18 cellular contexts compared by ENCODE assay signal in genomic region chr20:34402461-34402860, GRCh38. TPM values are rescaled to one million over a fixed set of nuclear protein-coding genes. Genes with fewer than 3 reads are reported as not detected.
A peak's percentile ranks its signal among the peaks of the same experiment; 100 is the strongest.
DNase-seq lines count a peak whose midpoint lies in the region; ATAC-seq and TF ChIP-seq lines count a peak whose summit lies in the region.
"Had no signal": no experiment of that assay in that cellular context is flagged by ENCODE, and none has a peak within 500 bp of the region (broad histone marks: within the 10 kb centered on the region; RNA-seq: fewer than 3 reads in every experiment).

No MANE protein-coding gene starts in this region.

- ATAC-seq in right cardiac atrium = no peak
- ATAC-seq in activated CD4-positive, CD25-positive, alpha-beta regulatory T cell treated with anti-CD3 and anti-CD28 coated beads, Interleukin-2, amount 50 U/mL, for 24 hours = no peak
- ATAC-seq: foreskin keratinocyte had no signal

- peak overlapping the region; percentile 69 for H3K27ac ChIP-seq in cardiac muscle cell
- no peak overlapping the region for H3K27ac ChIP-seq in right cardiac atrium (ENCODE audit: low read length)
- H3K27ac ChIP-seq in SK-N-MC = peak overlapping the region; percentile 88
- H3K27ac ChIP-seq in substantia nigra (ENCODE audit: low read depth, low read length, poor library complexity, severe bottlenecking) = peak overlapping the region; percentile 45
- H3K27ac ChIP-seq: foreskin keratinocyte, uterus had no signal

- peaks cover 19% of the 10 kb centered on the region for H3K4me1 Mint-ChIP-seq in CD14-positive monocyte

- peaks cover 0 to 1% (median 0%) of the 10 kb centered on the region in 3 donors for H3K27me3 Mint-ChIP-seq in CD14-positive monocyte (ENCODE audit: low read depth in 3 of 3)
- H3K27me3 Mint-ChIP-seq: activated CD4-positive, alpha-beta memory T cell treated with anti-CD3 and anti-CD28 coated beads, Interleukin-2, amount 10 ng/mL, durations not matched to agents 7 days and 5 days; activated naive CD8-positive, alpha-beta T cell treated with anti-CD3 and anti-CD28 coated beads, Interleukin-2, amount 50 U/mL, for 24 hours; naive B cell had no signal

- DNase-seq in cardiac muscle cell (ENCODE audit: low read depth in 1 of 2, low spot score in 1 of 2) (peak in 1 of 2 donors; percentile 16), right cardiac atrium (no peak), SK-N-MC (ENCODE audit: low read depth, low spot score) (no peak), iris pigment epithelial cell (ENCODE audit: low read depth) (peak; percentile 48), substantia nigra (lab: John Stamatoyannopoulos, UW) (no peak), CD14-positive monocyte (ENCODE audit: low spot score) (no peak), kidney glomerular epithelial cell (lab: John Stamatoyannopoulos, UW) (no peak)
- DNase-seq: activated CD4-positive, alpha-beta memory T cell treated with anti-CD3 and anti-CD28 coated beads, Interleukin-2, amount 10 ng/mL, durations not matched to agents 7 days and 5 days; activated naive CD8-positive, alpha-beta T cell treated with anti-CD3 and anti-CD28 coated beads, Interleukin-2, amount 50 U/mL, for 24 hours; activated T-cell treated with anti-CD3 and anti-CD28 coated beads, Interleukin-2, amount 50 U/mL, for 72 hours; foreskin keratinocyte; left ventricle myocardium superior; naive B cell; NCI-H187 treated with DMSO at 0.1 percent for 48 hours; stomach; uterus had no signal

- H3K4me1 ChIP-seq in cardiac muscle cell (ENCODE audit: low read depth) (peaks cover 23% of the 10 kb centered on the region), right cardiac atrium (ENCODE audit: control insufficient read depth, insufficient read depth, low read length) (peaks cover 5% of the 10 kb centered on the region)
- H3K4me1 ChIP-seq: uterus had no signal

- no peaks in the 10 kb centered on the region for H3K27me3 ChIP-seq in cardiac muscle cell
- H3K27me3 ChIP-seq in right cardiac atrium (ENCODE audit: control insufficient read depth, insufficient read depth) = no peaks in the 10 kb centered on the region
- H3K27me3 ChIP-seq: foreskin keratinocyte, stomach, uterus had no signal

- WGBS in right cardiac atrium = 37% methylated on average over 1 of the region's 1 CpG

- no peak for TF ChIP-seq CTCF in cardiac muscle cell (IDR thresholded peaks at IDR 0.05; ENCODE audit: low read depth, low read length)
- no peak for TF ChIP-seq CTCF in CD14-positive monocyte (IDR thresholded peaks at IDR 0.05)

- peaks cover 30 to 79% of the 10 kb centered on the region in 2 donors for H3K36me3 Mint-ChIP-seq in CD14-positive monocyte

- intact Hi-C loops in right cardiac atrium (cut with DNase I) (no loop called here), CD14-positive monocyte (cut with micrococcal nuclease) (no loop called here)

- H3K9me3 ChIP-seq in cardiac muscle cell (ENCODE audit: low read depth) (no peaks in the 10 kb centered on the region), right cardiac atrium (ENCODE audit: control insufficient read depth, low read length) (no peaks in the 10 kb centered on the region), SK-N-MC (ENCODE audit: low read depth, low read length) (no peaks in the 10 kb centered on the region)
- H3K9me3 ChIP-seq: HAP-1, stomach, uterus had no signal

- H3K36me3 ChIP-seq in cardiac muscle cell (peaks cover 3% of the 10 kb centered on the region), SK-N-MC (ENCODE audit: insufficient read depth, low read length) (peaks cover 24% of the 10 kb centered on the region)
- H3K36me3 ChIP-seq: uterus had no signal

- no peak overlapping the region for H3K4me3 Mint-ChIP-seq in CD14-positive monocyte
- H3K4me3 Mint-ChIP-seq: activated CD4-positive, alpha-beta memory T cell treated with anti-CD3 and anti-CD28 coated beads, Interleukin-2, amount 10 ng/mL, durations not matched to agents 7 days and 5 days; activated naive CD8-positive, alpha-beta T cell treated with anti-CD3 and anti-CD28 coated beads, Interleukin-2, amount 50 U/mL, for 24 hours; activated T-cell treated with anti-CD3 and anti-CD28 coated beads, Interleukin-2, amount 50 U/mL, for 72 hours had no signal

- H3K27ac Mint-ChIP-seq in CD14-positive monocyte = peak overlapping the region in 1 of 7 donors; percentile 74
- H3K27ac Mint-ChIP-seq: activated CD4-positive, alpha-beta memory T cell treated with anti-CD3 and anti-CD28 coated beads, Interleukin-2, amount 10 ng/mL, durations not matched to agents 7 days and 5 days; activated naive CD8-positive, alpha-beta T cell treated with anti-CD3 and anti-CD28 coated beads, Interleukin-2, amount 50 U/mL, for 24 hours had no signal

- H3K9ac ChIP-seq in SK-N-MC (ENCODE audit: insufficient read length) = no peak overlapping the region

- H3K4me3 ChIP-seq in cardiac muscle cell (no peak overlapping the region), right cardiac atrium (ENCODE audit: low read length) (no peak overlapping the region), SK-N-MC (no peak overlapping the region)
- H3K4me3 ChIP-seq: HAP-1, stomach, uterus had no signal

- no peaks in the 10 kb centered on the region for H3K9me3 Mint-ChIP-seq in CD14-positive monocyte
- H3K9me3 Mint-ChIP-seq: activated CD4-positive, alpha-beta memory T cell treated with anti-CD3 and anti-CD28 coated beads, Interleukin-2, amount 10 ng/mL, durations not matched to agents 7 days and 5 days; activated naive CD8-positive, alpha-beta T cell treated with anti-CD3 and anti-CD28 coated beads, Interleukin-2, amount 50 U/mL, for 24 hours; activated T-cell treated with anti-CD3 and anti-CD28 coated beads, Interleukin-2, amount 50 U/mL, for 72 hours; naive B cell had no signal

RNA-seq across cellular contexts. Expression of gene ITCH, which starts 39.4 kb away (rescaled TPM):
- total RNA-seq in cardiac muscle cell (31.0 and 39.2 TPM in 2 replicates), right cardiac atrium (10 to 100 TPM; 46.1 to 54.9 (median 49.1) TPM)
- polyA plus RNA-seq in cardiac muscle cell (14.3 and 17.6 TPM in 2 replicates), right cardiac atrium (9.7 TPM), CD14-positive monocyte (10 to 100 TPM; 19.9 to 26.6 TPM)
